Comparison of ENCODE assay signal across 19 cellular contexts in the genomic region with DNA sequence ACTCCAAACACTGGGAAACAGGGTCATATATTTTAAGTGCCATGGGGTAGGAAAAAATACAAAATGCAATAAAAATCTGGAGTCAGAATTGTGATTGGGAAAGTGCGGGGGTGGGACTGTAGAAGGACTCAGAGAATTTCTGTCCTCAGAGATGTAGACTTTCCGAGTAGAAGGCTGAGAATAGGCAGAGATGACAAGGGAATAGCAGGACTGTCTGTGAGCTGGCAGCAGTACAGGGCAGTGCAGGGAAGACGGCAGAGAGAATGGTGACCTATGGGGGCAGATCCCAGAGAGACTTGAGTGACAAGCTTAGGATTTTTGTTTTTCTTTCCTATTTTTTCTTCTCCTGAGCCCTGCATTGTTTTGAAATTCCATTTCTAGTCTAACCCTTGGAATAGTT.
DNase-seq lines count a peak whose midpoint lies in the region; ATAC-seq and TF ChIP-seq lines count a peak whose summit lies in the region.
"Had no signal": no experiment of that assay in that cellular context is flagged by ENCODE, and none has a peak within 500 bp of the region (broad histone marks: within the 10 kb centered on the region; RNA-seq: fewer than 3 reads in every experiment).

No MANE protein-coding gene starts in this region.

- DNase-seq in Ammon's horn (ENCODE audit: low spot score) (peak; percentile 26), left ventricle myocardium inferior (peak; percentile 21), pons (ENCODE audit: low spot score) (peak; percentile 54), foreskin melanocyte (no peak), NCI-H1092 treated with DMSO at 0.1 percent for 48 hours (lab: John Stamatoyannopoulos, UW) (no peak)
- DNase-seq: CD8-positive, alpha-beta memory T cell; DMS53; HFFc6; IMR-90; NCI-H1436; NCI-H2029; NCI-H2171; NCI-H526 had no signal

- H3K4me1 ChIP-seq in left ventricle myocardium inferior: peaks cover 5% of the 10 kb centered on the region
- H3K4me1 ChIP-seq: A549 had no signal

- no peaks in the 10 kb centered on the region for H3K27me3 ChIP-seq in left ventricle myocardium inferior (ENCODE audit: low read depth)
- H3K27me3 ChIP-seq: BLaER1 treated with 17β-estradiol and CSF1 and Interleukin-3, amounts not matched to agents 10 nM and 100 nM had no signal

- no peak overlapping the region for H3K4me3 ChIP-seq in left ventricle myocardium inferior
- H3K4me3 ChIP-seq: A549; BLaER1 treated with 17β-estradiol and CSF1 and Interleukin-3, amounts not matched to agents 10 nM and 100 nM had no signal

- H3K9me3 ChIP-seq in left ventricle myocardium inferior (replicated peaks): no peaks in the 10 kb centered on the region
- H3K9me3 ChIP-seq: A549; BLaER1 treated with 17β-estradiol and CSF1 and Interleukin-3, amounts not matched to agents 10 nM and 100 nM had no signal

- ATAC-seq in GM18505 (IDR thresholded peaks at IDR 0.05; ENCODE audit: unreplicated experiment): no peak
- no peak for ATAC-seq in HG03095 (IDR thresholded peaks at IDR 0.05; ENCODE audit: unreplicated experiment)
- ATAC-seq: A549, Panc1 had no signal

- peaks cover 0 to 3% (median 0%) of the 10 kb centered on the region in 5 experiments for H3K9me3 Mint-ChIP-seq in brain
- H3K9me3 Mint-ChIP-seq: CD8-positive, alpha-beta memory T cell; HFFc6 had no signal

- H3K4me1 Mint-ChIP-seq in brain: peaks cover 42% of the 10 kb centered on the region
- H3K4me1 Mint-ChIP-seq: CD8-positive, alpha-beta memory T cell had no signal

- intact Hi-C loops in left ventricle myocardium inferior (cut with micrococcal nuclease): loop anchor here (10.0 kb wide), 1 partner anchor 337 kb away; no protein-coding TSS in a partner anchor

- no peaks in the 10 kb centered on the region for H3K36me3 Mint-ChIP-seq in brain
- H3K36me3 Mint-ChIP-seq: CD8-positive, alpha-beta memory T cell had no signal

- no peak for TF ChIP-seq POLR2A in GM18505 (IDR thresholded peaks at IDR 0.05; ENCODE audit: borderline replicate concordance, extremely low read depth, insufficient read depth, insufficient read length)

- no peaks in the 10 kb centered on the region for H3K36me3 ChIP-seq in left ventricle myocardium inferior
- H3K36me3 ChIP-seq: BLaER1 treated with 17β-estradiol and CSF1 and Interleukin-3, amounts not matched to agents 10 nM and 100 nM had no signal

- no peak overlapping the region for H3K4me3 Mint-ChIP-seq in brain
- H3K4me3 Mint-ChIP-seq: CD8-positive, alpha-beta memory T cell; HFFc6 had no signal

- H3K27ac Mint-ChIP-seq in brain: peak overlapping the region in 4 of 5 experiments; percentile 13 to 55 (median 26)
- H3K27ac Mint-ChIP-seq: CD8-positive, alpha-beta memory T cell; HFFc6 had no signal

- H3K27ac ChIP-seq in left ventricle myocardium inferior (replicated peaks): peak overlapping the region; percentile 40
- H3K27ac ChIP-seq: A549; BLaER1 treated with 17β-estradiol and CSF1 and Interleukin-3, amounts not matched to agents 10 nM and 100 nM had no signal

- TF ChIP-seq CTCF in brain (conservative IDR thresholded peaks at IDR 0.05): no peak
- no peak for TF ChIP-seq CTCF in left ventricle myocardium inferior (IDR thresholded peaks at IDR 0.05; ENCODE audit: borderline replicate concordance)

- H3K27me3 Mint-ChIP-seq in brain: no peaks in the 10 kb centered on the region

Comparison
In these comparisons a context has a peak if more than half of its experiments do, and no peak if none do; other contexts are left out.
1. DNase-seq: peak in Ammon's horn (single experiment), left ventricle myocardium inferior (single experiment) and pons (single experiment); none in foreskin melanocyte (single experiment) and NCI-H1092 treated with DMSO at 0.1 percent for 48 hours (single experiment).